In genomic region chr12:81296556-81297305, GRCh38 we compare ENCODE assay signal across 15 cellular contexts.
DNase-seq lines count a peak whose midpoint lies in the region; ATAC-seq and TF ChIP-seq lines count a peak whose summit lies in the region.
"Had no signal": no experiment of that assay in that cellular context is flagged by ENCODE, and none has a peak within 500 bp of the region (broad histone marks: within the 10 kb centered on the region; RNA-seq: fewer than 3 reads in every experiment).

No MANE protein-coding gene starts in this region.

- no peak overlapping the region for H3K9ac ChIP-seq in neuronal stem cell (ENCODE audit: low read depth, low read length, poor library complexity)
- H3K9ac ChIP-seq: BLaER1 had no signal

- no peaks in the 10 kb centered on the region for H3K27me3 Mint-ChIP-seq in T-helper 2 cell treated with Interferon-gamma antibody and Interleukin-4, amounts not matched to agents 5 μg/mL and 100 μg/mL, for 36 hours (ENCODE audit: low read depth)
- H3K27me3 Mint-ChIP-seq: activated naive CD8-positive, alpha-beta T cell treated with anti-CD3 and anti-CD28 coated beads, Interleukin-2, amount 50 U/mL, for 24 hours; effector memory CD8-positive, alpha-beta T cell; stimulated activated naive B cell treated with anti-CD40 and anti-IgM and Interleukin-4, amounts not matched to agents 10 μg/mL and 1 μg/mL and 100 μg/mL, for 72 hours had no signal

- H3K27ac Mint-ChIP-seq in T-helper 2 cell treated with Interferon-gamma antibody and Interleukin-4, amounts not matched to agents 5 μg/mL and 100 μg/mL, for 36 hours: no peak overlapping the region
- H3K27ac Mint-ChIP-seq: activated naive CD8-positive, alpha-beta T cell treated with anti-CD3 and anti-CD28 coated beads, Interleukin-2, amount 50 U/mL, for 24 hours; effector memory CD8-positive, alpha-beta T cell; stimulated activated naive B cell treated with anti-CD40 and anti-IgM and Interleukin-4, amounts not matched to agents 10 μg/mL and 1 μg/mL and 100 μg/mL, for 72 hours had no signal

- H2BK5ac ChIP-seq in neuronal stem cell (ENCODE audit: low read length): no peak overlapping the region

- no peak overlapping the region for H3K4me3 Mint-ChIP-seq in T-helper 2 cell treated with Interferon-gamma antibody and Interleukin-4, amounts not matched to agents 5 μg/mL and 100 μg/mL, for 36 hours
- H3K4me3 Mint-ChIP-seq: activated naive CD8-positive, alpha-beta T cell treated with anti-CD3 and anti-CD28 coated beads, Interleukin-2, amount 50 U/mL, for 24 hours; effector memory CD8-positive, alpha-beta T cell; stimulated activated naive B cell treated with anti-CD40 and anti-IgM and Interleukin-4, amounts not matched to agents 10 μg/mL and 1 μg/mL and 100 μg/mL, for 72 hours had no signal

- no peak for ATAC-seq in GM18520 (IDR thresholded peaks at IDR 0.05; ENCODE audit: unreplicated experiment)
- ATAC-seq: activated naive CD8-positive, alpha-beta T cell treated with anti-CD3 and anti-CD28 coated beads, Interleukin-2, amount 50 U/mL, for 24 hours; effector memory CD8-positive, alpha-beta T cell; stimulated activated naive B cell treated with anti-CD40 and anti-IgM and Interleukin-4, amounts not matched to agents 10 μg/mL and 1 μg/mL and 100 μg/mL, for 72 hours had no signal

- no peak overlapping the region for H3K23ac ChIP-seq in neuronal stem cell (ENCODE audit: low read depth, low read length, poor library complexity)

- no peak overlapping the region for H3K27ac ChIP-seq in neuronal stem cell (replicated peaks; ENCODE audit: low read length)
- H3K27ac ChIP-seq: BLaER1, hepatocyte had no signal

- H3K9me3 ChIP-seq in neuronal stem cell (replicated peaks in 1 of 2; ENCODE audit: control insufficient read depth in 2 of 2, insufficient read depth in 1 of 2, low read depth in 1 of 2, low read length in 2 of 2): no peaks in the 10 kb centered on the region
- H3K9me3 ChIP-seq: BLaER1 had no signal

- H3K36me3 ChIP-seq in kidney epithelial cell (ENCODE audit: control insufficient read depth, insufficient read depth, low read length): no peaks in the 10 kb centered on the region
- H3K36me3 ChIP-seq in neuronal stem cell (replicated peaks in 1 of 2; ENCODE audit: control insufficient read depth in 2 of 2, insufficient read depth in 2 of 2, low read length in 2 of 2): no peaks in the 10 kb centered on the region
- H3K36me3 ChIP-seq: BLaER1 had no signal

- no CpG with 5 or more reads among the region's 2 CpGs for WGBS in neuronal stem cell (ENCODE audit: extremely low coverage in 2 of 2, insufficient read length in 2 of 2, insufficient replicate concordance in 1 of 2), 2 donors

- in situ Hi-C loops in Caki2 (cut with HindIII; ENCODE audit: low pct_unique_long_range_greater_than_20kb, low sequenced_read_pairs): no loop called here
- in situ Hi-C loops in astrocyte of the cerebellum (cut with HindIII; ENCODE audit: low sequenced_read_pairs): no loop called here

- no peak overlapping the region for H3K14ac ChIP-seq in neuronal stem cell (ENCODE audit: low read length)

- H3K4me3 ChIP-seq in astrocyte of the cerebellum (ENCODE audit: low read depth, low read length) (no peak overlapping the region), kidney epithelial cell (ENCODE audit: low read depth, low read length) (no peak overlapping the region), neuronal stem cell (ENCODE audit: low read length in 2 of 2) (no peak overlapping the region)
- H3K4me3 ChIP-seq: BLaER1, hepatocyte had no signal

- DNase-seq in Caki2 (ENCODE audit: low read depth) (peak; percentile 74), LHCN-M2 (ENCODE audit: low read depth) (peak; percentile 49), astrocyte of the cerebellum (ENCODE audit: low read depth) (peak; percentile 73), kidney epithelial cell (ENCODE audit: low read depth) (peak; percentile 25), neuronal stem cell (ENCODE audit: low spot score) (no peak)
- no peak for DNase-seq in T-helper 2 cell treated with Interferon-gamma antibody and Interleukin-4, amounts not matched to agents 5 μg/mL and 100 μg/mL, for 36 hours (ENCODE audit: low spot score)
- no peak for DNase-seq in stimulated activated CD4-positive, alpha-beta T cell treated with anti-CD3 and anti-CD28 coated beads, Interleukin-4, amount 100 ng/mL, for 24 hours
- DNase-seq: activated naive CD8-positive, alpha-beta T cell treated with anti-CD3 and anti-CD28 coated beads, Interleukin-2, amount 50 U/mL, for 24 hours; effector memory CD8-positive, alpha-beta T cell; Kasumi-1; Right ventricle myocardium superior; stimulated activated naive B cell treated with anti-CD40 and anti-IgM and Interleukin-4, amounts not matched to agents 10 μg/mL and 1 μg/mL and 100 μg/mL, for 72 hours had no signal

- H2AFZ ChIP-seq in neuronal stem cell (ENCODE audit: low read length): no peak overlapping the region
- H2AFZ ChIP-seq: hepatocyte had no signal

- no peaks in the 10 kb centered on the region for H3K4me1 Mint-ChIP-seq in T-helper 2 cell treated with Interferon-gamma antibody and Interleukin-4, amounts not matched to agents 5 μg/mL and 100 μg/mL, for 36 hours (ENCODE audit: low read depth)
- H3K4me1 Mint-ChIP-seq: activated naive CD8-positive, alpha-beta T cell treated with anti-CD3 and anti-CD28 coated beads, Interleukin-2, amount 50 U/mL, for 24 hours; stimulated activated naive B cell treated with anti-CD40 and anti-IgM and Interleukin-4, amounts not matched to agents 10 μg/mL and 1 μg/mL and 100 μg/mL, for 72 hours had no signal

- H3K4me1 ChIP-seq in neuronal stem cell (ENCODE audit: control insufficient read depth in 2 of 2, insufficient read depth in 1 of 2, low read depth in 1 of 2, low read length in 2 of 2): no peaks in the 10 kb centered on the region
- H3K4me1 ChIP-seq: BLaER1 had no signal

- no peak for TF ChIP-seq CTCF in astrocyte of the cerebellum (IDR thresholded peaks at IDR 0.05; ENCODE audit: low read depth, low read length, missing control alignments)
- TF ChIP-seq CTCF in kidney epithelial cell (IDR thresholded peaks at IDR 0.05; ENCODE audit: insufficient read depth, low read length, poor library complexity, severe bottlenecking): no peak

- no peak overlapping the region for H2BK120ac ChIP-seq in neuronal stem cell (ENCODE audit: low read depth, low read length)

- H4K91ac ChIP-seq in neuronal stem cell (ENCODE audit: low read depth, low read length, poor library complexity): no peak overlapping the region

- H3K4ac ChIP-seq in neuronal stem cell (ENCODE audit: low read length): no peak overlapping the region

- no peaks in the 10 kb centered on the region for H3K79me1 ChIP-seq in neuronal stem cell (ENCODE audit: low read depth, low read length)

- no peak overlapping the region for H2BK12ac ChIP-seq in neuronal stem cell (ENCODE audit: low read length)

- H3K27me3 ChIP-seq in kidney epithelial cell (ENCODE audit: control insufficient read depth, insufficient read depth, low read length): no peaks in the 10 kb centered on the region
- no peaks in the 10 kb centered on the region for H3K27me3 ChIP-seq in neuronal stem cell (ENCODE audit: control insufficient read depth in 3 of 3, insufficient read depth in 3 of 3, low read depth in 1 of 3, low read length in 3 of 3)
- H3K27me3 ChIP-seq: BLaER1, hepatocyte had no signal

- no peak overlapping the region for H3K18ac ChIP-seq in neuronal stem cell (ENCODE audit: low read length)

- H2AK5ac ChIP-seq in neuronal stem cell (ENCODE audit: low read depth, low read length): no peak overlapping the region

- no peaks in the 10 kb centered on the region for H3K36me3 Mint-ChIP-seq in T-helper 2 cell treated with Interferon-gamma antibody and Interleukin-4, amounts not matched to agents 5 μg/mL and 100 μg/mL, for 36 hours (ENCODE audit: low read depth)
- H3K36me3 Mint-ChIP-seq: stimulated activated naive B cell treated with anti-CD40 and anti-IgM and Interleukin-4, amounts not matched to agents 10 μg/mL and 1 μg/mL and 100 μg/mL, for 72 hours had no signal

- no peak overlapping the region for H2BK15ac ChIP-seq in neuronal stem cell (ENCODE audit: low read length)

- H3K9me3 Mint-ChIP-seq in T-helper 2 cell treated with Interferon-gamma antibody and Interleukin-4, amounts not matched to agents 5 μg/mL and 100 μg/mL, for 36 hours: peaks cover 7% of the 10 kb centered on the region

- H4K8ac ChIP-seq in neuronal stem cell (ENCODE audit: low read depth, low read length): no peak overlapping the region

- H3K4me2 ChIP-seq in neuronal stem cell (ENCODE audit: insufficient read depth, low read length, poor library complexity, severe bottlenecking): no peak overlapping the region
- H3K4me2 ChIP-seq: BLaER1, hepatocyte had no signal

Comparison
In these comparisons a context has a peak if more than half of its experiments do, and no peak if none do; other contexts are left out.
1. DNase-seq: peak in Caki2 (single experiment), LHCN-M2 (single experiment), astrocyte of the cerebellum (single experiment) and kidney epithelial cell (single experiment); none in T-helper 2 cell treated with Interferon-gamma antibody and Interleukin-4, amounts not matched to agents 5 μg/mL and 100 μg/mL, for 36 hours (single experiment), stimulated activated CD4-positive, alpha-beta T cell treated with anti-CD3 and anti-CD28 coated beads, Interleukin-4, amount 100 ng/mL, for 24 hours (single experiment) and neuronal stem cell (single experiment).